Comparison of ENCODE assay signal across 10 cellular contexts in genomic region chr2:182240862-182241371, GRCh38.
DNase-seq lines count a peak whose midpoint lies in the region; TF ChIP-seq lines count a peak whose summit lies in the region.
"Had no signal": no experiment of that assay in that cellular context is flagged by ENCODE, and none has a peak within 500 bp of the region (broad histone marks: within the 10 kb centered on the region; RNA-seq: fewer than 3 reads in every experiment).

No MANE protein-coding gene starts in this region.

- no peak overlapping the region for H3K4me3 ChIP-seq in cardiac muscle cell
- H3K4me3 ChIP-seq: gastrocnemius medialis had no signal

- no peaks in the 10 kb centered on the region for H3K9me3 ChIP-seq in cardiac muscle cell (ENCODE audit: low read depth)
- H3K9me3 ChIP-seq: gastrocnemius medialis had no signal

- TF ChIP-seq CTCF in GM12874 (IDR thresholded peaks at IDR 0.05; ENCODE audit: insufficient read depth, low read depth, low read length) (peak; percentile 50; the same call in 1 of the 2 replicates), cardiac muscle cell (IDR thresholded peaks at IDR 0.05; ENCODE audit: low read depth, low read length) (peak; percentile 37)

- no peaks in the 10 kb centered on the region for H3K36me3 ChIP-seq in cardiac muscle cell
- H3K36me3 ChIP-seq: gastrocnemius medialis had no signal

- no peaks in the 10 kb centered on the region for H3K4me1 ChIP-seq in cardiac muscle cell (ENCODE audit: low read depth)
- H3K4me1 ChIP-seq: gastrocnemius medialis had no signal

- no peaks in the 10 kb centered on the region for H3K27me3 ChIP-seq in cardiac muscle cell
- H3K27me3 ChIP-seq: gastrocnemius medialis had no signal

- DNase-seq in AG08395 (ENCODE audit: low spot score) = peak; percentile 6
- DNase-seq in HCEC 1CT = peak; percentile 23
- DNase-seq in KBM-7 = peak; percentile 23
- DNase-seq in UCSD-AML1 (lab: John Stamatoyannopoulos, UW; ENCODE audit: unreplicated experiment) = peak; percentile 13
- DNase-seq in cardiac muscle cell (ENCODE audit: low read depth in 1 of 2, low spot score in 1 of 2) = peak; percentile 42 to 55
- DNase-seq in stimulated activated CD4-positive, alpha-beta T cell treated with anti-CD3 and anti-CD28 coated beads, Interleukin-4, amount 100 ng/mL, for 1 hour = peak; percentile 2
- DNase-seq in dedifferentiated amniotic fluid mesenchymal stem cell (ENCODE audit: extremely low spot score) = no peak
- DNase-seq: gastrocnemius medialis had no signal

- H3K27ac ChIP-seq in cardiac muscle cell = no peak overlapping the region
- H3K27ac ChIP-seq: gastrocnemius medialis, KMS-11 had no signal

- in situ Hi-C loops in KBM-7 (cut with MboI; ENCODE audit: low pct_unique_long_range_greater_than_20kb, low sequenced_read_pairs) = no loop called here
